Comparison of ENCODE assay signal across 22 cellular contexts in genomic region chr2:158841839-158842238, GRCh38. TPM values are rescaled to one million over a fixed set of nuclear protein-coding genes. Genes with fewer than 3 reads are reported as not detected.
DNase-seq lines count a peak whose midpoint lies in the region; ATAC-seq and TF ChIP-seq lines count a peak whose summit lies in the region.
"Had no signal": no experiment of that assay in that cellular context is flagged by ENCODE, and none has a peak within 500 bp of the region (broad histone marks: within the 10 kb centered on the region; RNA-seq: fewer than 3 reads in every experiment).

No MANE protein-coding gene starts in this region.

- ATAC-seq in left cardiac atrium = peak; percentile 73 to 74
- no peak for ATAC-seq in GM18909 (IDR thresholded peaks at IDR 0.05; ENCODE audit: poor library complexity, unreplicated experiment)
- ATAC-seq: foreskin keratinocyte, T-cell, WTC11 had no signal

- in situ Hi-C loops in astrocyte of the spinal cord (cut with HindIII; ENCODE audit: low sequenced_read_pairs) = no loop called here

- POLR2A ChIA-PET in BJ (lab: Charles Lee) = no interaction called here

- H3K27ac Mint-ChIP-seq in CD14-positive monocyte = no peak overlapping the region
- H3K27ac Mint-ChIP-seq: T-cell, WTC11 had no signal

- H3K9me3 Mint-ChIP-seq in CD14-positive monocyte = peaks cover 0 to 5% (median 0%) of the 10 kb centered on the region in 7 donors
- H3K9me3 Mint-ChIP-seq: T-cell, WTC11 had no signal

- CTCF ChIA-PET in BJ (lab: Yijun Ruan, JAX) = no interaction called here

- TF ChIP-seq CTCF in BJ (IDR thresholded peaks at IDR 0.05; ENCODE audit: insufficient read depth, low read depth, low read length) = no peak
- no peak for TF ChIP-seq CTCF in astrocyte of the spinal cord (IDR thresholded peaks at IDR 0.05; ENCODE audit: low read depth, low read length)
- TF ChIP-seq CTCF in CD14-positive monocyte (IDR thresholded peaks at IDR 0.05) = no peak

- H3K4me3 ChIP-seq in BJ (ENCODE audit: low read depth, low read length) (no peak overlapping the region), astrocyte of the spinal cord (ENCODE audit: low read depth, low read length) (no peak overlapping the region), skeletal muscle cell (ENCODE audit: low read depth, low read length) (no peak overlapping the region)
- H3K4me3 ChIP-seq: pancreas, Peyer's patch had no signal

- peaks cover 0 to 10% (median 3%) of the 10 kb centered on the region in 3 donors for H3K27me3 Mint-ChIP-seq in CD14-positive monocyte (ENCODE audit: low read depth in 3 of 3)

- H3K4me3 Mint-ChIP-seq in CD14-positive monocyte = no peak overlapping the region
- H3K4me3 Mint-ChIP-seq: T-cell, WTC11 had no signal

- H3K36me3 ChIP-seq in BJ (ENCODE audit: control insufficient read depth, insufficient read depth, low read length) = no peaks in the 10 kb centered on the region
- H3K36me3 ChIP-seq: pancreas, Peyer's patch had no signal

- DNase-seq in BJ (ENCODE audit: low read depth) (peak; percentile 33), astrocyte of the spinal cord (ENCODE audit: low read depth, low spot score) (peak; percentile 52), left cardiac atrium (no peak), skeletal muscle cell (ENCODE audit: low read depth) (peak; percentile 52), NCI-H2107 treated with DMSO at 0.1 percent for 48 hours (lab: John Stamatoyannopoulos, UW; ENCODE audit: unreplicated experiment) (no peak), NCI-H1436 (lab: John Stamatoyannopoulos, UW) (no peak), CD14-positive monocyte (ENCODE audit: low spot score) (no peak)
- DNase-seq: amygdala, foreskin keratinocyte, GOT3, NCI-H2029 treated with DMSO at 0.1 percent for 48 hours, NCI-H774, pancreas, Peyer's patch, substantia nigra, T-cell had no signal

- intact Hi-C loops in left cardiac atrium (cut with DNase I) (no loop called here), CD14-positive monocyte (cut with micrococcal nuclease) (no loop called here)

- peaks cover 9% of the 10 kb centered on the region for H3K27me3 ChIP-seq in BJ (ENCODE audit: control insufficient read depth, insufficient read depth, low read length)
- H3K27me3 ChIP-seq: pancreas, Peyer's patch had no signal

- H3K36me3 Mint-ChIP-seq in CD14-positive monocyte = no peaks in the 10 kb centered on the region
- H3K36me3 Mint-ChIP-seq: T-cell, WTC11 had no signal

- H3K4me1 Mint-ChIP-seq in CD14-positive monocyte = no peaks in the 10 kb centered on the region
- H3K4me1 Mint-ChIP-seq: T-cell had no signal

RNA-seq across cellular contexts. Expression of gene DAPL1, which starts 46.7 kb away (rescaled TPM):
- polyA plus RNA-seq in BJ (2011; rRNA removed) (not detected in 2 replicates), CD14-positive monocyte (not detected)
- not detected in 2 replicates for polyA minus RNA-seq in BJ (2011; rRNA and poly(A)+ RNA removed)
- not detected for total RNA-seq in left cardiac atrium
- total RNA-seq: activated CD8-positive, alpha-beta memory T cell treated with anti-CD3 and anti-CD28 coated beads for 36 hours; MCF 10A; mononuclear cell; Peyer's patch; T-cell; WTC11 had no signal
- polyA plus RNA-seq: AG04450 had no signal

Comparison
In these comparisons a context has a peak if more than half of its experiments do, and no peak if none do; other contexts are left out.
1. DNase-seq: peak in BJ (single experiment), astrocyte of the spinal cord (single experiment) and skeletal muscle cell (single experiment); none in left cardiac atrium (single experiment), NCI-H2107 treated with DMSO at 0.1 percent for 48 hours (single experiment), NCI-H1436 (single experiment) and CD14-positive monocyte (single experiment).